In genomic region chr3:32048487-32049174, GRCh38 we compare ENCODE assay signal across 7 cellular contexts.
"Had no signal": no experiment of that assay in that cellular context is flagged by ENCODE, and none has a peak within 500 bp of the region (broad histone marks: within the 10 kb centered on the region; RNA-seq: fewer than 3 reads in every experiment).

No MANE protein-coding gene starts in this region.

- H2AFZ ChIP-seq: GM23338 had no signal

- H3K4me3 ChIP-seq: GM23338, HAP-1 had no signal

- FAIRE-seq: HepG2 had no signal

- H3K27ac ChIP-seq: HL-60 had no signal

- H3K36me3 ChIP-seq: HAP-1 had no signal

- H3K9me3 ChIP-seq: HAP-1 had no signal

- H3K4me2 ChIP-seq: GM23338 had no signal

- ATAC-seq: GM23338, HCT116, HepG2 had no signal

- DNase-seq: H7, HFFc6 had no signal

- H3K4me1 ChIP-seq: HAP-1 had no signal
